13 cellular contexts compared by ENCODE assay signal in genomic region chr3:10410383-10411002, GRCh38.
DNase-seq lines count a peak whose midpoint lies in the region; ATAC-seq and TF ChIP-seq lines count a peak whose summit lies in the region.
"Had no signal": no experiment of that assay in that cellular context is flagged by ENCODE, and none has a peak within 500 bp of the region (broad histone marks: within the 10 kb centered on the region; RNA-seq: fewer than 3 reads in every experiment).

No MANE protein-coding gene starts in this region.

- H3K27me3 Mint-ChIP-seq in neural crest cell (ENCODE audit: low read depth), result no peaks in the 10 kb centered on the region
- no peaks in the 10 kb centered on the region for H3K27me3 Mint-ChIP-seq in stimulated activated memory B cell treated with anti-CD40 and anti-IgM and Interleukin-4, amounts not matched to agents 10 μg/mL and 1 μg/mL and 100 μg/mL, for 72 hours

- no peak for TF ChIP-seq CTCF in neural crest cell (conservative IDR thresholded peaks at IDR 0.05)

- peak; percentile 61 for DNase-seq in G401 (ENCODE audit: low spot score)
- DNase-seq in cerebellum (ENCODE audit: low spot score), result peak; percentile 38
- DNase-seq in neural crest cell (ENCODE audit: low read depth, low spot score), result no peak
- DNase-seq in stimulated activated CD4-positive, alpha-beta T cell treated with anti-CD3 and anti-CD28 coated beads, Interleukin-4, amount 100 ng/mL, for 4 hours, result no peak
- DNase-seq in NCI-H748 treated with DMSO at 0.1 percent for 48 hours (lab: John Stamatoyannopoulos, UW), result no peak
- DNase-seq in NCI-H2171 treated with DMSO at 0.1 percent for 48 hours (lab: John Stamatoyannopoulos, UW), result no peak
- DNase-seq: 8988T; Calu3; CD4-positive, alpha-beta T cell; DMS 273 treated with DMSO at 0.1 percent for 48 hours; GOT3; H9 had no signal

- no peaks in the 10 kb centered on the region for H3K9me3 Mint-ChIP-seq in neural crest cell
- H3K9me3 Mint-ChIP-seq in stimulated activated memory B cell treated with anti-CD40 and anti-IgM and Interleukin-4, amounts not matched to agents 10 μg/mL and 1 μg/mL and 100 μg/mL, for 72 hours, result no peaks in the 10 kb centered on the region
- H3K9me3 Mint-ChIP-seq: CD4-positive, alpha-beta T cell; H9 had no signal

- no peaks in the 10 kb centered on the region for H3K36me3 Mint-ChIP-seq in neural crest cell (ENCODE audit: low read depth)
- H3K36me3 Mint-ChIP-seq in stimulated activated memory B cell treated with anti-CD40 and anti-IgM and Interleukin-4, amounts not matched to agents 10 μg/mL and 1 μg/mL and 100 μg/mL, for 72 hours, result no peaks in the 10 kb centered on the region

- peak overlapping the region; percentile 57 for H3K27ac Mint-ChIP-seq in neural crest cell (ENCODE audit: unreplicated experiment)
- H3K27ac Mint-ChIP-seq in stimulated activated memory B cell treated with anti-CD40 and anti-IgM and Interleukin-4, amounts not matched to agents 10 μg/mL and 1 μg/mL and 100 μg/mL, for 72 hours, result peak overlapping the region; percentile 24
- H3K27ac Mint-ChIP-seq: CD4-positive, alpha-beta T cell; H9 had no signal

- in situ Hi-C loops in G401 (cut with HindIII; ENCODE audit: low sequenced_read_pairs), result no loop called here

- H3K4me1 Mint-ChIP-seq in neural crest cell, result peaks cover 6% of the 10 kb centered on the region
- H3K4me1 Mint-ChIP-seq in stimulated activated memory B cell treated with anti-CD40 and anti-IgM and Interleukin-4, amounts not matched to agents 10 μg/mL and 1 μg/mL and 100 μg/mL, for 72 hours, result peaks cover 7% of the 10 kb centered on the region

- ATAC-seq in stimulated activated memory B cell treated with anti-CD40 and anti-IgM and Interleukin-4, amounts not matched to agents 10 μg/mL and 1 μg/mL and 100 μg/mL, for 72 hours, result no peak

- H3K4me3 Mint-ChIP-seq in neural crest cell, result no peak overlapping the region
- H3K4me3 Mint-ChIP-seq in stimulated activated memory B cell treated with anti-CD40 and anti-IgM and Interleukin-4, amounts not matched to agents 10 μg/mL and 1 μg/mL and 100 μg/mL, for 72 hours, result no peak overlapping the region
- H3K4me3 Mint-ChIP-seq: CD4-positive, alpha-beta T cell; H9 had no signal

Comparison
In these comparisons a context has a peak if more than half of its experiments do, and no peak if none do; other contexts are left out.
1. DNase-seq: peak in G401 (single experiment) and cerebellum (single experiment); none in neural crest cell (single experiment), stimulated activated CD4-positive, alpha-beta T cell treated with anti-CD3 and anti-CD28 coated beads, Interleukin-4, amount 100 ng/mL, for 4 hours (0 of 2), NCI-H748 treated with DMSO at 0.1 percent for 48 hours (single experiment) and NCI-H2171 treated with DMSO at 0.1 percent for 48 hours (single experiment).